ENCODE assay signal across 9 cellular contexts in genomic region chr6:90350689-90351554, GRCh38. TPM values are rescaled to one million over a fixed set of nuclear protein-coding genes. Genes with fewer than 3 reads are reported as not detected.
DNase-seq lines count a peak whose midpoint lies in the region; ATAC-seq and TF ChIP-seq lines count a peak whose summit lies in the region.
"Had no signal": no experiment of that assay in that cellular context is flagged by ENCODE, and none has a peak within 500 bp of the region (broad histone marks: within the 10 kb centered on the region; RNA-seq: fewer than 3 reads in every experiment).

No MANE protein-coding gene starts in this region.

- no peaks in the 10 kb centered on the region for H3K9me3 ChIP-seq in lung (ENCODE audit: control insufficient read depth in 2 of 2, insufficient read depth in 1 of 2, low read length in 1 of 2)

- H3K4me1 ChIP-seq in lung (ENCODE audit: control insufficient read depth in 2 of 2, insufficient read depth in 2 of 2, low read length in 2 of 2), result no peaks in the 10 kb centered on the region

- peak; percentile 66 for DNase-seq in CD1c-positive myeloid dendritic cell (ENCODE audit: extremely low spot score)
- DNase-seq in NOMO-1 (lab: John Stamatoyannopoulos, UW; ENCODE audit: unreplicated experiment in 2 of 2), result peak; percentile 92 to 94
- DNase-seq in activated CD8-positive, alpha-beta memory T cell treated with anti-CD3 and anti-CD28 coated beads, Interleukin-2, amount 50 U/mL, for 4 hours, result peak; percentile 48
- no peak for DNase-seq in lung (ENCODE audit: low spot score)
- no peak for DNase-seq in NCI-H69 (lab: John Stamatoyannopoulos, UW)
- no peak for DNase-seq in GOT3 (lab: John Stamatoyannopoulos, UW)
- DNase-seq in KG1 (lab: John Stamatoyannopoulos, UW), result no peak
- DNase-seq: hypothalamus had no signal

- WGBS in lung, 2 donors, result 31 to 45% methylated on average over 8 of the region's 8 CpGs

- no peak overlapping the region for H3K4me3 ChIP-seq in lung

- H3K27me3 ChIP-seq in lung (ENCODE audit: control insufficient read depth, insufficient read depth), result no peaks in the 10 kb centered on the region

- ATAC-seq in lung (ENCODE audit: insufficient read depth, low FRiP score), result peak; percentile 76
- ATAC-seq in GM19023 (IDR thresholded peaks at IDR 0.05; ENCODE audit: unreplicated experiment), result no peak

- no peak overlapping the region for H3K27ac ChIP-seq in lung (ENCODE audit: low read depth in 1 of 2, low read length in 1 of 2)

- TF ChIP-seq CTCF in lung (IDR thresholded peaks at IDR 0.05; ENCODE audit: control extremely low read depth, extremely low read depth), result no peak

- H3K36me3 ChIP-seq in lung (ENCODE audit: control insufficient read depth in 2 of 2, insufficient read depth in 2 of 2, low read length in 2 of 2), result no peaks in the 10 kb centered on the region

RNA-seq across cellular contexts. Expression of gene BACH2, which starts 54.3 kb away (rescaled TPM):
- 10 to 100 TPM in 1 of 2 donors, 1 to 10 TPM in 1; 5.7 to 17.4 TPM for total RNA-seq in lung
- under 1 TPM; 0.78 to 0.79 TPM for polyA plus RNA-seq in lung

Comparison
In these comparisons a context has a peak if more than half of its experiments do, and no peak if none do; other contexts are left out.
1. DNase-seq: peak in CD1c-positive myeloid dendritic cell (single experiment), NOMO-1 (2 of 2) and activated CD8-positive, alpha-beta memory T cell treated with anti-CD3 and anti-CD28 coated beads, Interleukin-2, amount 50 U/mL, for 4 hours (single experiment); none in lung (single experiment), NCI-H69 (single experiment), GOT3 (single experiment) and KG1 (single experiment).